25 cellular contexts compared by ENCODE assay signal in genomic region chr17:6021011-6021400, GRCh38. TPM values are rescaled to one million over a fixed set of nuclear protein-coding genes. Genes with fewer than 3 reads are reported as not detected.
"Had no signal": no experiment of that assay in that cellular context is flagged by ENCODE, and none has a peak within 500 bp of the region (broad histone marks: within the 10 kb centered on the region; RNA-seq: fewer than 3 reads in every experiment).

No MANE protein-coding gene starts in this region.

- H3K27ac ChIP-seq: breast epithelium, VCaP had no signal

- ATAC-seq: activated CD4-positive, alpha-beta T cell treated with anti-CD3 and anti-CD28 coated beads for 36 hours; activated T-helper 17 cell treated with anti-CD3 and anti-CD28 coated beads, Interleukin-2, amount 50 U/mL, for 72 hours; K562 had no signal

- H3K4me3 Mint-ChIP-seq: activated CD4-positive, alpha-beta memory T cell treated with anti-CD3 and anti-CD28 coated beads, Interleukin-2, amount 10 ng/mL, durations not matched to agents 7 days and 5 days; activated CD4-positive, alpha-beta T cell treated with anti-CD3 and anti-CD28 coated beads for 36 hours; activated naive CD4-positive, alpha-beta T cell treated with anti-CD3 and anti-CD28 coated beads for 36 hours; activated naive CD8-positive, alpha-beta T cell; activated T-helper 17 cell treated with anti-CD3 and anti-CD28 coated beads, Interleukin-2, amount 50 U/mL, for 72 hours had no signal

- H3K9me3 Mint-ChIP-seq: activated CD4-positive, alpha-beta memory T cell treated with anti-CD3 and anti-CD28 coated beads, Interleukin-2, amount 10 ng/mL, durations not matched to agents 7 days and 5 days; activated naive CD4-positive, alpha-beta T cell treated with anti-CD3 and anti-CD28 coated beads for 36 hours; activated T-helper 17 cell treated with anti-CD3 and anti-CD28 coated beads, Interleukin-2, amount 50 U/mL, for 72 hours had no signal

- H3K36me3 ChIP-seq: breast epithelium had no signal

- H3K9me3 ChIP-seq: breast epithelium, SK-N-SH had no signal

- H3K4me1 Mint-ChIP-seq: activated CD4-positive, alpha-beta memory T cell treated with anti-CD3 and anti-CD28 coated beads, Interleukin-2, amount 10 ng/mL, durations not matched to agents 7 days and 5 days; activated T-helper 17 cell treated with anti-CD3 and anti-CD28 coated beads, Interleukin-2, amount 50 U/mL, for 72 hours had no signal

- H3K36me3 Mint-ChIP-seq: activated naive CD8-positive, alpha-beta T cell had no signal

- H3K9ac ChIP-seq: SK-N-SH had no signal

- H3K27ac Mint-ChIP-seq: activated CD4-positive, alpha-beta memory T cell treated with anti-CD3 and anti-CD28 coated beads, Interleukin-2, amount 10 ng/mL, durations not matched to agents 7 days and 5 days; activated CD4-positive, alpha-beta T cell treated with anti-CD3 and anti-CD28 coated beads for 36 hours; activated naive CD4-positive, alpha-beta T cell treated with anti-CD3 and anti-CD28 coated beads for 36 hours; activated naive CD8-positive, alpha-beta T cell; activated T-helper 17 cell treated with anti-CD3 and anti-CD28 coated beads, Interleukin-2, amount 50 U/mL, for 72 hours had no signal

- H3K4me3 ChIP-seq: breast epithelium, K562 had no signal

- H3K4me1 ChIP-seq: breast epithelium had no signal

- DNase-seq: activated CD4-positive, alpha-beta memory T cell treated with anti-CD3 and anti-CD28 coated beads, Interleukin-2, amount 10 ng/mL, durations not matched to agents 7 days and 5 days; activated CD4-positive, alpha-beta T cell treated with anti-CD3 and anti-CD28 coated beads for 36 hours; activated CD4-positive, alpha-beta T cell treated with anti-CD3 and anti-CD28 coated beads, Interleukin-2, amount 50 U/mL, for 1 hour; activated CD4-positive, CD25-positive, alpha-beta regulatory T cell; activated gamma-delta T cell; activated naive CD4-positive, alpha-beta T cell treated with anti-CD3 and anti-CD28 coated beads for 36 hours; activated T-cell treated with anti-CD3 and anti-CD28 coated beads for 4 hours; activated T-cell treated with anti-CD3 and anti-CD28 coated beads, Interleukin-2, amount 50 U/mL, for 48 hours; aorta; caudate nucleus; Karpas-422; NCI-H1048; NCI-H146; NCI-H187 treated with DMSO at 0.1 percent for 48 hours; NCI-H2081 treated with DMSO at 0.1 percent for 48 hours; NCI-H446; NCI-H524; SK-N-SH; T-helper 1 cell had no signal

- H3K4me2 ChIP-seq: SK-N-SH had no signal

RNA-seq across cellular contexts. Expression of gene WSCD1, which starts 49.2 kb away (rescaled TPM):
- total RNA-seq: activated CD4-positive, alpha-beta memory T cell treated with anti-CD3 and anti-CD28 coated beads, Interleukin-2, amount 10 ng/mL, durations not matched to agents 7 days and 5 days; activated T-helper 17 cell treated with anti-CD3 and anti-CD28 coated beads, Interleukin-2, amount 50 U/mL, for 72 hours; K562; OCI-LY7 had no signal
- polyA plus RNA-seq: K562 had no signal
